ENCODE assay signal across 10 cellular contexts in the genomic region with DNA sequence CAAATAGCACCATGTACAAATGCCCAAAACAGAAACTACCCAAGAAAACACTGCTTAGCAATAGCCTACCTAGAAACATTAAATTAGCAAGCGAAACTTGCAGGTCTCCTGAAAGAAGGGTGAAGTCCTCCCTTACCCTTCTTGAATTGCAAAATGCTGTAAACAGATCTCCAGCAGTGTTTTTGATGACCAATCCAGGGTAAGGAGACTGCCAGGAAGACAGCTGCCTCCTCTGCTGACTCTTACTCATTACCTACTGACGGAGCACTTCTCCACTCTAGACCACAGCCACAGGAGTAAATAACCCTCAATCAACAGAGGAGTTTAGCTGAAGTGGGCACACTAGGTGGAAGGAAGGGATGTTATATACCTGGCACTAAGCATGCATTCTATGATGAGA. TPM values are rescaled to one million over a fixed set of nuclear protein-coding genes. Genes with fewer than 3 reads are reported as not detected.
DNase-seq lines count a peak whose midpoint lies in the region; ATAC-seq, FAIRE-seq and TF ChIP-seq lines count a peak whose summit lies in the region.
"Had no signal": no experiment of that assay in that cellular context is flagged by ENCODE, and none has a peak within 500 bp of the region (broad histone marks: within the 10 kb centered on the region; RNA-seq: fewer than 3 reads in every experiment).

No MANE protein-coding gene starts in this region.

- H3K4me1 ChIP-seq in fibroblast of lung (ENCODE audit: control insufficient read depth, extremely low read depth, insufficient read depth, low read length) (peaks cover 5% of the 10 kb centered on the region), Caco-2 (peaks cover 18% of the 10 kb centered on the region)

- no peak overlapping the region for H3K4me2 ChIP-seq in fibroblast of lung (ENCODE audit: extremely low read depth, insufficient read depth, low read length)

- H3K27me3 ChIP-seq in AG04450 (ENCODE audit: control insufficient read depth, insufficient read depth, low read length) (no peaks in the 10 kb centered on the region), fibroblast of lung (ENCODE audit: control insufficient read depth, insufficient read depth, low read length) (no peaks in the 10 kb centered on the region), Caco-2 (replicated peaks; ENCODE audit: control insufficient read depth, insufficient read depth, low read length) (no peaks in the 10 kb centered on the region)

- FAIRE-seq in GM12892 (lab: Jason Lieb, UNC), result no peak

- H3K9me3 Mint-ChIP-seq in Caco-2 (ENCODE audit: unreplicated experiment), result no peaks in the 10 kb centered on the region
- H3K9me3 Mint-ChIP-seq: dendritic cell treated with granulocyte-macrophage colony-stimulating factor and Interleukin-4, amounts not matched to agents 40 ng/mL and 50 ng/mL, for 4 days had no signal

- POLR2A ChIA-PET in AG04450 (lab: Yijun Ruan, JAX) (interaction anchor here (1.0 to 1.6 kb wide), 3 partner anchors 32 to 34 kb away, joined by 3 to 8 read pairs (median 4); partner anchors contain the start of gene GADD45A), Caco-2 (lab: Charles Lee) (no interaction called here)

- H3K27ac Mint-ChIP-seq in Caco-2 (ENCODE audit: unreplicated experiment), result no peak overlapping the region
- H3K27ac Mint-ChIP-seq: dendritic cell treated with granulocyte-macrophage colony-stimulating factor and Interleukin-4, amounts not matched to agents 40 ng/mL and 50 ng/mL, for 4 days; progenitor cell of endocrine pancreas had no signal

- no peaks in the 10 kb centered on the region for H3K27me3 Mint-ChIP-seq in Caco-2 (ENCODE audit: insufficient read depth, unreplicated experiment)

- CTCF ChIA-PET in AG04450 (lab: Charles Lee) (no interaction called here), Caco-2 (lab: Charles Lee) (no interaction called here)

- H3K27ac ChIP-seq in AG04450 (ENCODE audit: low read depth, low read length) (peak overlapping the region; percentile 73), fibroblast of lung (ENCODE audit: insufficient read depth, low read length) (no peak overlapping the region)

- H3K9me3 ChIP-seq in AG04450 (ENCODE audit: control insufficient read depth, insufficient read depth, low read length) (no peaks in the 10 kb centered on the region), fibroblast of lung (ENCODE audit: control insufficient read depth, insufficient read depth, low read depth, low read length) (no peaks in the 10 kb centered on the region), Caco-2 (no peaks in the 10 kb centered on the region; the same call in 1 of the 2 replicates)

- no peak overlapping the region for H2AFZ ChIP-seq in fibroblast of lung (ENCODE audit: low read length)

- no peaks in the 10 kb centered on the region for H3K79me2 ChIP-seq in fibroblast of lung (ENCODE audit: control insufficient read depth, insufficient read depth, low read length)

- no TSS peak for BruUV-seq in Caco-2 (replicated peaks; lab: Mats Ljungman, UMichigan)

- no peak for TF ChIP-seq POLR2A in GM12892 (IDR thresholded peaks at IDR 0.05; ENCODE audit: low read depth, low read length)

- H4K20me1 ChIP-seq in fibroblast of lung (ENCODE audit: control insufficient read depth, extremely low read depth, insufficient read depth, low read length), result no peaks in the 10 kb centered on the region

- intact Hi-C loops in Caco-2 (cut with micrococcal nuclease; ENCODE audit: unreplicated experiment), result no loop called here

- DNase-seq in AG04450 (ENCODE audit: low read depth, low spot score) (peak; percentile 79), NCI-H226 (peak; percentile 79), fibroblast of lung (ENCODE audit: low read depth in 2 of 2) (peak; percentile 78 to 80), NCI-H1092 (lab: John Stamatoyannopoulos, UW) (no peak), GM12892 (ENCODE audit: insufficient read length) (no peak), Caco-2 (no peak)

- ATAC-seq in GM19395 (IDR thresholded peaks at IDR 0.05; ENCODE audit: unreplicated experiment), result peak; percentile 45
- no peak for ATAC-seq in HG02759 (IDR thresholded peaks at IDR 0.05; ENCODE audit: unreplicated experiment)

- no peaks in the 10 kb centered on the region for H3K36me3 ChIP-seq in fibroblast of lung (ENCODE audit: control insufficient read depth, insufficient read depth, low read length)
- H3K36me3 ChIP-seq in Caco-2 (ENCODE audit: control insufficient read depth, insufficient read depth, low read length), result no peaks in the 10 kb centered on the region

- no peak overlapping the region for H3K4me3 Mint-ChIP-seq in Caco-2 (ENCODE audit: unreplicated experiment)
- H3K4me3 Mint-ChIP-seq: dendritic cell treated with granulocyte-macrophage colony-stimulating factor and Interleukin-4, amounts not matched to agents 40 ng/mL and 50 ng/mL, for 4 days had no signal

- H3K9ac ChIP-seq in fibroblast of lung (ENCODE audit: insufficient read depth, low read length), result no peak overlapping the region

- H3K36me3 Mint-ChIP-seq in Caco-2 (ENCODE audit: insufficient read depth, unreplicated experiment), result no peaks in the 10 kb centered on the region

- TF ChIP-seq CTCF in AG04450 (IDR thresholded peaks at IDR 0.05; ENCODE audit: low read depth, low read length) (no peak), fibroblast of lung (conservative IDR thresholded peaks at IDR 0.05 in 1 of 2, IDR thresholded peaks at IDR 0.05 in 1 of 2; ENCODE audit: low read depth in 1 of 2, low read length in 2 of 2) (no peak), Caco-2 (IDR thresholded peaks at IDR 0.05; ENCODE audit: insufficient read depth in 1 of 2, low read depth in 1 of 2, low read length in 1 of 2, severe bottlenecking in 1 of 2, unreplicated experiment in 1 of 2) (no peak)

- peaks cover 18% of the 10 kb centered on the region for H3K4me1 Mint-ChIP-seq in Caco-2 (ENCODE audit: low read depth, unreplicated experiment)

- H3K4me3 ChIP-seq in AG04450 (ENCODE audit: low read depth, low read length), result no peak overlapping the region
- no peak overlapping the region for H3K4me3 ChIP-seq in fibroblast of lung (replicated peaks in 1 of 4; ENCODE audit: control extremely low read depth in 1 of 4, insufficient read depth in 1 of 4, low read depth in 3 of 4, low read length in 4 of 4)
- H3K4me3 ChIP-seq in Caco-2 (ENCODE audit: low read depth, low read length), result no peak overlapping the region

RNA-seq across cellular contexts. Expression of gene GADD45A, which starts 32.2 kb away (rescaled TPM):
- polyA plus RNA-seq in AG04450 (2011; rRNA removed), result 33.7 and 41.8 TPM in 2 replicates
- polyA minus RNA-seq in AG04450 (2011; rRNA and poly(A)+ RNA removed), result 12.3 and 14.6 TPM in 2 replicates
- total RNA-seq in fibroblast of lung, result 70.1 and 133 TPM in 2 replicates
- polyA plus RNA-seq in fibroblast of lung, result 41.7 and 63.3 TPM in 2 replicates
- 56.4 and 92.1 TPM in 2 replicates for polyA plus RNA-seq in fibroblast of lung (2012)
- 7.9 and 15.2 TPM in 2 replicates for polyA minus RNA-seq in fibroblast of lung (ENCODE audit: low replicate concordance)
- 44.4 TPM for polyA plus RNA-seq in GM12892 (2012; ENCODE audit: missing spikeins)
- 58.6 and 59.0 TPM in 2 replicates for total RNA-seq in Caco-2 (2022)

Comparison
In these comparisons a context has a peak if more than half of its experiments do, and no peak if none do; other contexts are left out.
1. DNase-seq: peak in AG04450 (single experiment), NCI-H226 (single experiment) and fibroblast of lung (2 of 2); none in NCI-H1092 (single experiment), GM12892 (single experiment) and Caco-2 (0 of 2).